Comparison of ENCODE assay signal across 2 cellular contexts in the genomic region with DNA sequence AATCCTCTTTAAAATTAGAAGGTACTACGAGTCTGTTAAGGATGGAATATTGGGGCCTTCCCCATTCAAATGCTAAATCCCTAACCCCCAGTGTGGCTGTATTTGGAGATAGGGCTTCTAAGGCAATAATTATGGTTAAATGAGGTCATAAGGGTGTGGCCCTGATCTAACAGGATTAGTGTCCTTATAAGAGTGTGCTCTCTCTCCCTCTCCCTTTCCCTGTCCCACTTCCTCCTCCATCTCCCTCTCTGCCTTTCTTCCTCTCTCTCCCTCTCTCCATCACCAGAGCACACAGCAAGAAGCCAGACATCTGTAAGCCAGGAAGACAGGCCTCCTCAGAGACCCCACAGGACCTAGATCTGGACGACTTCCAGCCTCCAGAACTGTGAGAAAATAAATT.
TF ChIP-seq lines count a peak whose summit lies in the region.

No MANE protein-coding gene starts in this region.

TF ChIP-seq in GM23338, 12 proteins besides CTCF, POLR2A, EP300 and RAD21 (continued from another document):
- TF ChIP-seq ZNF331 (CRISPR knock-in tag; IDR thresholded peaks at IDR 0.05; ENCODE audit: low read depth) (no peak), EZH2phosphoT487 (IDR thresholded peaks at IDR 0.05; ENCODE audit: unreplicated experiment) (no peak)

TF ChIP-seq in K562, 482 proteins besides CTCF, POLR2A, EP300 and RAD21 (continued from another document and continues in another):
- TF ChIP-seq, protein P1, sequence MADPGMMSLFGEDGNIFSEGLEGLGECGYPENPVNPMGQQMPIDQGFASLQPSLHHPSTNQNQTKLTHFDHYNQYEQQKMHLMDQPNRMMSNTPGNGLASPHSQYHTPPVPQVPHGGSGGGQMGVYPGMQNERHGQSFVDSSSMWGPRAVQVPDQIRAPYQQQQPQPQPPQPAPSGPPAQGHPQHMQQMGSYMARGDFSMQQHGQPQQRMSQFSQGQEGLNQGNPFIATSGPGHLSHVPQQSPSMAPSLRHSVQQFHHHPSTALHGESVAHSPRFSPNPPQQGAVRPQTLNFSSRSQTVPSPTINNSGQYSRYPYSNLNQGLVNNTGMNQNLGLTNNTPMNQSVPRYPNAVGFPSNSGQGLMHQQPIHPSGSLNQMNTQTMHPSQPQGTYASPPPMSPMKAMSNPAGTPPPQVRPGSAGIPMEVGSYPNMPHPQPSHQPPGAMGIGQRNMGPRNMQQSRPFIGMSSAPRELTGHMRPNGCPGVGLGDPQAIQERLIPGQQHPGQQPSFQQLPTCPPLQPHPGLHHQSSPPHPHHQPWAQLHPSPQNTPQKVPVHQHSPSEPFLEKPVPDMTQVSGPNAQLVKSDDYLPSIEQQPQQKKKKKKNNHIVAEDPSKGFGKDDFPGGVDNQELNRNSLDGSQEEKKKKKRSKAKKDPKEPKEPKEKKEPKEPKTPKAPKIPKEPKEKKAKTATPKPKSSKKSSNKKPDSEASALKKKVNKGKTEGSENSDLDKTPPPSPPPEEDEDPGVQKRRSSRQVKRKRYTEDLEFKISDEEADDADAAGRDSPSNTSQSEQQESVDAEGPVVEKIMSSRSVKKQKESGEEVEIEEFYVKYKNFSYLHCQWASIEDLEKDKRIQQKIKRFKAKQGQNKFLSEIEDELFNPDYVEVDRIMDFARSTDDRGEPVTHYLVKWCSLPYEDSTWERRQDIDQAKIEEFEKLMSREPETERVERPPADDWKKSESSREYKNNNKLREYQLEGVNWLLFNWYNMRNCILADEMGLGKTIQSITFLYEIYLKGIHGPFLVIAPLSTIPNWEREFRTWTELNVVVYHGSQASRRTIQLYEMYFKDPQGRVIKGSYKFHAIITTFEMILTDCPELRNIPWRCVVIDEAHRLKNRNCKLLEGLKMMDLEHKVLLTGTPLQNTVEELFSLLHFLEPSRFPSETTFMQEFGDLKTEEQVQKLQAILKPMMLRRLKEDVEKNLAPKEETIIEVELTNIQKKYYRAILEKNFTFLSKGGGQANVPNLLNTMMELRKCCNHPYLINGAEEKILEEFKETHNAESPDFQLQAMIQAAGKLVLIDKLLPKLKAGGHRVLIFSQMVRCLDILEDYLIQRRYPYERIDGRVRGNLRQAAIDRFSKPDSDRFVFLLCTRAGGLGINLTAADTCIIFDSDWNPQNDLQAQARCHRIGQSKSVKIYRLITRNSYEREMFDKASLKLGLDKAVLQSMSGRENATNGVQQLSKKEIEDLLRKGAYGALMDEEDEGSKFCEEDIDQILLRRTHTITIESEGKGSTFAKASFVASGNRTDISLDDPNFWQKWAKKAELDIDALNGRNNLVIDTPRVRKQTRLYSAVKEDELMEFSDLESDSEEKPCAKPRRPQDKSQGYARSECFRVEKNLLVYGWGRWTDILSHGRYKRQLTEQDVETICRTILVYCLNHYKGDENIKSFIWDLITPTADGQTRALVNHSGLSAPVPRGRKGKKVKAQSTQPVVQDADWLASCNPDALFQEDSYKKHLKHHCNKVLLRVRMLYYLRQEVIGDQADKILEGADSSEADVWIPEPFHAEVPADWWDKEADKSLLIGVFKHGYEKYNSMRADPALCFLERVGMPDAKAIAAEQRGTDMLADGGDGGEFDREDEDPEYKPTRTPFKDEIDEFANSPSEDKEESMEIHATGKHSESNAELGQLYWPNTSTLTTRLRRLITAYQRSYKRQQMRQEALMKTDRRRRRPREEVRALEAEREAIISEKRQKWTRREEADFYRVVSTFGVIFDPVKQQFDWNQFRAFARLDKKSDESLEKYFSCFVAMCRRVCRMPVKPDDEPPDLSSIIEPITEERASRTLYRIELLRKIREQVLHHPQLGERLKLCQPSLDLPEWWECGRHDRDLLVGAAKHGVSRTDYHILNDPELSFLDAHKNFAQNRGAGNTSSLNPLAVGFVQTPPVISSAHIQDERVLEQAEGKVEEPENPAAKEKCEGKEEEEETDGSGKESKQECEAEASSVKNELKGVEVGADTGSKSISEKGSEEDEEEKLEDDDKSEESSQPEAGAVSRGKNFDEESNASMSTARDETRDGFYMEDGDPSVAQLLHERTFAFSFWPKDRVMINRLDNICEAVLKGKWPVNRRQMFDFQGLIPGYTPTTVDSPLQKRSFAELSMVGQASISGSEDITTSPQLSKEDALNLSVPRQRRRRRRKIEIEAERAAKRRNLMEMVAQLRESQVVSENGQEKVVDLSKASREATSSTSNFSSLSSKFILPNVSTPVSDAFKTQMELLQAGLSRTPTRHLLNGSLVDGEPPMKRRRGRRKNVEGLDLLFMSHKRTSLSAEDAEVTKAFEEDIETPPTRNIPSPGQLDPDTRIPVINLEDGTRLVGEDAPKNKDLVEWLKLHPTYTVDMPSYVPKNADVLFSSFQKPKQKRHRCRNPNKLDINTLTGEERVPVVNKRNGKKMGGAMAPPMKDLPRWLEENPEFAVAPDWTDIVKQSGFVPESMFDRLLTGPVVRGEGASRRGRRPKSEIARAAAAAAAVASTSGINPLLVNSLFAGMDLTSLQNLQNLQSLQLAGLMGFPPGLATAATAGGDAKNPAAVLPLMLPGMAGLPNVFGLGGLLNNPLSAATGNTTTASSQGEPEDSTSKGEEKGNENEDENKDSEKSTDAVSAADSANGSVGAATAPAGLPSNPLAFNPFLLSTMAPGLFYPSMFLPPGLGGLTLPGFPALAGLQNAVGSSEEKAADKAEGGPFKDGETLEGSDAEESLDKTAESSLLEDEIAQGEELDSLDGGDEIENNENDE (IDR thresholded peaks at IDR 0.05; ENCODE audit: low read depth, low read length): no peak
- TF ChIP-seq SMARCA4 (IDR thresholded peaks at IDR 0.05) (peak; percentile 67; the same call in 1 of the 2 replicates), SRSF3 (IDR thresholded peaks at IDR 0.05; ENCODE audit: insufficient read depth, low read length) (no peak), SREBF2 (CRISPR knock-in tag; IDR thresholded peaks at IDR 0.05) (no peak), RCOR1 (IDR thresholded peaks at IDR 0.05; ENCODE audit: borderline replicate concordance in 1 of 2, low read depth in 2 of 2, low read length in 2 of 2) (peak in 1 of 2 experiments; percentile 19; a peak in 1 of 4 replicates), PRMT5 (CRISPR knock-in tag; IDR thresholded peaks at IDR 0.05) (no peak), NFIC (IDR thresholded peaks at IDR 0.05) (peak; percentile 34; the same call in 1 of the 2 replicates), ZNF354B (CRISPR knock-in tag; IDR thresholded peaks at IDR 0.05) (no peak), ADNP (tag; IDR thresholded peaks at IDR 0.05) (peak; percentile 36; the same call in 1 of the 2 replicates), HNRNPK (IDR thresholded peaks at IDR 0.05; ENCODE audit: low read depth, low read length, poor library complexity, severe bottlenecking) (no peak), ZNF133 (CRISPR knock-in tag; IDR thresholded peaks at IDR 0.05) (no peak), ETV1 (tag; conservative IDR thresholded peaks at IDR 0.05; ENCODE audit: low read depth) (no peak), KLF13 (tag; IDR thresholded peaks at IDR 0.05; ENCODE audit: borderline replicate concordance, low read depth) (no peak), MAFF (IDR thresholded peaks at IDR 0.05; ENCODE audit: low read length) (no peak), BCL6 (CRISPR knock-in tag; IDR thresholded peaks at IDR 0.05) (no peak), CC2D1A (IDR thresholded peaks at IDR 0.05) (no peak), CEBPB (tag; IDR thresholded peaks at IDR 0.05) (no peak), DNMT1 (IDR thresholded peaks at IDR 0.05) (no peak), ZNF217 (CRISPR knock-in tag; IDR thresholded peaks at IDR 0.05) (no peak)
- TF ChIP-seq, protein P2, sequence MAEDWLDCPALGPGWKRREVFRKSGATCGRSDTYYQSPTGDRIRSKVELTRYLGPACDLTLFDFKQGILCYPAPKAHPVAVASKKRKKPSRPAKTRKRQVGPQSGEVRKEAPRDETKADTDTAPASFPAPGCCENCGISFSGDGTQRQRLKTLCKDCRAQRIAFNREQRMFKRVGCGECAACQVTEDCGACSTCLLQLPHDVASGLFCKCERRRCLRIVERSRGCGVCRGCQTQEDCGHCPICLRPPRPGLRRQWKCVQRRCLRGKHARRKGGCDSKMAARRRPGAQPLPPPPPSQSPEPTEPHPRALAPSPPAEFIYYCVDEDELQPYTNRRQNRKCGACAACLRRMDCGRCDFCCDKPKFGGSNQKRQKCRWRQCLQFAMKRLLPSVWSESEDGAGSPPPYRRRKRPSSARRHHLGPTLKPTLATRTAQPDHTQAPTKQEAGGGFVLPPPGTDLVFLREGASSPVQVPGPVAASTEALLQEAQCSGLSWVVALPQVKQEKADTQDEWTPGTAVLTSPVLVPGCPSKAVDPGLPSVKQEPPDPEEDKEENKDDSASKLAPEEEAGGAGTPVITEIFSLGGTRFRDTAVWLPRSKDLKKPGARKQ (CRISPR knock-in tag; IDR thresholded peaks at IDR 0.05): no peak
- TF ChIP-seq, protein P3, sequence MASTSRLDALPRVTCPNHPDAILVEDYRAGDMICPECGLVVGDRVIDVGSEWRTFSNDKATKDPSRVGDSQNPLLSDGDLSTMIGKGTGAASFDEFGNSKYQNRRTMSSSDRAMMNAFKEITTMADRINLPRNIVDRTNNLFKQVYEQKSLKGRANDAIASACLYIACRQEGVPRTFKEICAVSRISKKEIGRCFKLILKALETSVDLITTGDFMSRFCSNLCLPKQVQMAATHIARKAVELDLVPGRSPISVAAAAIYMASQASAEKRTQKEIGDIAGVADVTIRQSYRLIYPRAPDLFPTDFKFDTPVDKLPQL (IDR thresholded peaks at IDR 0.05; ENCODE audit: extremely low read depth, insufficient read length): peak; percentile 67
- TF ChIP-seq, protein P4, sequence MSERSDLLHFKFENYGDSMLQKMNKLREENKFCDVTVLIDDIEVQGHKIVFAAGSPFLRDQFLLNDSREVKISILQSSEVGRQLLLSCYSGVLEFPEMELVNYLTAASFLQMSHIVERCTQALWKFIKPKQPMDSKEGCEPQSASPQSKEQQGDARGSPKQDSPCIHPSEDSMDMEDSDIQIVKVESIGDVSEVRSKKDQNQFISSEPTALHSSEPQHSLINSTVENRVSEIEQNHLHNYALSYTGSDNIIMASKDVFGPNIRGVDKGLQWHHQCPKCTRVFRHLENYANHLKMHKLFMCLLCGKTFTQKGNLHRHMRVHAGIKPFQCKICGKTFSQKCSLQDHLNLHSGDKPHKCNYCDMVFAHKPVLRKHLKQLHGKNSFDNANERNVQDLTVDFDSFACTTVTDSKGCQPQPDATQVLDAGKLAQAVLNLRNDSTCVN (CRISPR knock-in tag; IDR thresholded peaks at IDR 0.05): no peak
- TF ChIP-seq, protein P5, sequence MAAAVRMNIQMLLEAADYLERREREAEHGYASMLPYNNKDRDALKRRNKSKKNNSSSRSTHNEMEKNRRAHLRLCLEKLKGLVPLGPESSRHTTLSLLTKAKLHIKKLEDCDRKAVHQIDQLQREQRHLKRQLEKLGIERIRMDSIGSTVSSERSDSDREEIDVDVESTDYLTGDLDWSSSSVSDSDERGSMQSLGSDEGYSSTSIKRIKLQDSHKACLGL (CRISPR knock-in tag; IDR thresholded peaks at IDR 0.05; ENCODE audit: borderline replicate concordance, poor library complexity, severe bottlenecking): no peak
- TF ChIP-seq, protein P6, sequence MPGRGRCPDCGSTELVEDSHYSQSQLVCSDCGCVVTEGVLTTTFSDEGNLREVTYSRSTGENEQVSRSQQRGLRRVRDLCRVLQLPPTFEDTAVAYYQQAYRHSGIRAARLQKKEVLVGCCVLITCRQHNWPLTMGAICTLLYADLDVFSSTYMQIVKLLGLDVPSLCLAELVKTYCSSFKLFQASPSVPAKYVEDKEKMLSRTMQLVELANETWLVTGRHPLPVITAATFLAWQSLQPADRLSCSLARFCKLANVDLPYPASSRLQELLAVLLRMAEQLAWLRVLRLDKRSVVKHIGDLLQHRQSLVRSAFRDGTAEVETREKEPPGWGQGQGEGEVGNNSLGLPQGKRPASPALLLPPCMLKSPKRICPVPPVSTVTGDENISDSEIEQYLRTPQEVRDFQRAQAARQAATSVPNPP (IDR thresholded peaks at IDR 0.05; ENCODE audit: borderline replicate concordance, insufficient read depth, insufficient read length): no peak
- TF ChIP-seq, protein P7, sequence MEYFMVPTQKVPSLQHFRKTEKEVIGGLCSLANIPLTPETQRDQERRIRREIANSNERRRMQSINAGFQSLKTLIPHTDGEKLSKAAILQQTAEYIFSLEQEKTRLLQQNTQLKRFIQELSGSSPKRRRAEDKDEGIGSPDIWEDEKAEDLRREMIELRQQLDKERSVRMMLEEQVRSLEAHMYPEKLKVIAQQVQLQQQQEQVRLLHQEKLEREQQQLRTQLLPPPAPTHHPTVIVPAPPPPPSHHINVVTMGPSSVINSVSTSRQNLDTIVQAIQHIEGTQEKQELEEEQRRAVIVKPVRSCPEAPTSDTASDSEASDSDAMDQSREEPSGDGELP (CRISPR knock-in tag; IDR thresholded peaks at IDR 0.05; ENCODE audit: borderline replicate concordance): no peak
- TF ChIP-seq, protein P8, sequence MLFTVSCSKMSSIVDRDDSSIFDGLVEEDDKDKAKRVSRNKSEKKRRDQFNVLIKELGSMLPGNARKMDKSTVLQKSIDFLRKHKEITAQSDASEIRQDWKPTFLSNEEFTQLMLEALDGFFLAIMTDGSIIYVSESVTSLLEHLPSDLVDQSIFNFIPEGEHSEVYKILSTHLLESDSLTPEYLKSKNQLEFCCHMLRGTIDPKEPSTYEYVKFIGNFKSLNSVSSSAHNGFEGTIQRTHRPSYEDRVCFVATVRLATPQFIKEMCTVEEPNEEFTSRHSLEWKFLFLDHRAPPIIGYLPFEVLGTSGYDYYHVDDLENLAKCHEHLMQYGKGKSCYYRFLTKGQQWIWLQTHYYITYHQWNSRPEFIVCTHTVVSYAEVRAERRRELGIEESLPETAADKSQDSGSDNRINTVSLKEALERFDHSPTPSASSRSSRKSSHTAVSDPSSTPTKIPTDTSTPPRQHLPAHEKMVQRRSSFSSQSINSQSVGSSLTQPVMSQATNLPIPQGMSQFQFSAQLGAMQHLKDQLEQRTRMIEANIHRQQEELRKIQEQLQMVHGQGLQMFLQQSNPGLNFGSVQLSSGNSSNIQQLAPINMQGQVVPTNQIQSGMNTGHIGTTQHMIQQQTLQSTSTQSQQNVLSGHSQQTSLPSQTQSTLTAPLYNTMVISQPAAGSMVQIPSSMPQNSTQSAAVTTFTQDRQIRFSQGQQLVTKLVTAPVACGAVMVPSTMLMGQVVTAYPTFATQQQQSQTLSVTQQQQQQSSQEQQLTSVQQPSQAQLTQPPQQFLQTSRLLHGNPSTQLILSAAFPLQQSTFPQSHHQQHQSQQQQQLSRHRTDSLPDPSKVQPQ (CRISPR knock-in tag; IDR thresholded peaks at IDR 0.05; ENCODE audit: borderline replicate concordance): no peak
- TF ChIP-seq, protein P9, sequence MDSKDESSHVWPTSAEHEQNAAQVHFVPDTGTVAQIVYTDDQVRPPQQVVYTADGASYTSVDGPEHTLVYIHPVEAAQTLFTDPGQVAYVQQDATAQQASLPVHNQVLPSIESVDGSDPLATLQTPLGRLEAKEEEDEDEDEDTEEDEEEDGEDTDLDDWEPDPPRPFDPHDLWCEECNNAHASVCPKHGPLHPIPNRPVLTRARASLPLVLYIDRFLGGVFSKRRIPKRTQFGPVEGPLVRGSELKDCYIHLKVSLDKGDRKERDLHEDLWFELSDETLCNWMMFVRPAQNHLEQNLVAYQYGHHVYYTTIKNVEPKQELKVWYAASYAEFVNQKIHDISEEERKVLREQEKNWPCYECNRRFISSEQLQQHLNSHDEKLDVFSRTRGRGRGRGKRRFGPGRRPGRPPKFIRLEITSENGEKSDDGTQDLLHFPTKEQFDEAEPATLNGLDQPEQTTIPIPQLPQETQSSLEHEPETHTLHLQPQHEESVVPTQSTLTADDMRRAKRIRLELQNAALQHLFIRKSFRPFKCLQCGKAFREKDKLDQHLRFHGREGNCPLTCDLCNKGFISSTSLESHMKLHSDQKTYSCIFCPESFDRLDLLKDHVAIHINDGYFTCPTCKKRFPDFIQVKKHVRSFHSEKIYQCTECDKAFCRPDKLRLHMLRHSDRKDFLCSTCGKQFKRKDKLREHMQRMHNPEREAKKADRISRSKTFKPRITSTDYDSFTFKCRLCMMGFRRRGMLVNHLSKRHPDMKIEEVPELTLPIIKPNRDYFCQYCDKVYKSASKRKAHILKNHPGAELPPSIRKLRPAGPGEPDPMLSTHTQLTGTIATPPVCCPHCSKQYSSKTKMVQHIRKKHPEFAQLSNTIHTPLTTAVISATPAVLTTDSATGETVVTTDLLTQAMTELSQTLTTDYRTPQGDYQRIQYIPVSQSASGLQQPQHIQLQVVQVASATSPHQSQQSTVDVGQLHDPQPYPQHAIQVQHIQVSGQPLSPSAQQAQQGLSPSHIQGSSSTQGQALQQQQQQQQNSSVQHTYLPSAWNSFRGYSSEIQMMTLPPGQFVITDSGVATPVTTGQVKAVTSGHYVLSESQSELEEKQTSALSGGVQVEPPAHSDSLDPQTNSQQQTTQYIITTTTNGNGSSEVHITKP (IDR thresholded peaks at IDR 0.05; ENCODE audit: partially characterized antibody): peak; percentile 10
